In the genomic region with DNA sequence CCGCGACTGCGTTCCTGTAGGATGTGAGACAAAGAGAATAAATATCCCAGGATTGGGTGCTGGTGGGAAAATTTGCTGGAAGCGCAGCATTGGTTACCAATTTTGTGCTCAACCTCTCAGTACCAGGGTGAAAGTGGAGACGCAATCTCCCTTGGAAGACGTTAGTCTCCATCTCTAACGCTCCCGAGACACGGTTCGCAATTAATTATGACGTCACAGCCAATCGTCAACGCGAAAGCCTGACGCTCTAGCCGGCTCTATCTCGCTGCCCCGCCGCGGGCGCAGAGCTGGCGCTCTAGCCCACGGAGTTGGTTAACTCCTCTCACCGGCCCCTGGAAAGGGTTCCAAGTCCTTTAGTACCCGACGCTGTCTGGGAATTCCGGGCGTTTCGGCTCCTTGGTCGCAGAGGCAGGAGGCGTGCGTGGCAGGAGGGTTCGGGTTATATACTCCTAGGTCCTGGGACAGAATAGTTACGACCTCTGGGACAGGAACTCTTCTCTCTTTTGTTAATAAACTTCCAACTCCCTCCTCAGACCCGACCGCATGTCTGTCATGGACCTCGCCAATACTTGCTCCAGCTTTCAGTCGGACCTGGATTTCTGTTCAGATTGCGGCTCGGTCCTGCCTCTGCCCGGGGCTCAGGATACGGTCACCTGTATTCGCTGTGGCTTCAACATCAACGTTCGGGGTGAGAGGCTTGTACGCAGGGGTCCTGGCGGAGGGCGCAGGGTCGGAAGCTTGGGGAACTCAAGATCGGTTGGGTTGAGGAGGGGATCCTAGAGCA, we compare ENCODE assay signal across 1 cellular context.
A peak's percentile ranks its signal among the peaks of the same experiment; 100 is the strongest.
TF ChIP-seq lines count a peak whose summit lies in the region.

A gene with protein sequence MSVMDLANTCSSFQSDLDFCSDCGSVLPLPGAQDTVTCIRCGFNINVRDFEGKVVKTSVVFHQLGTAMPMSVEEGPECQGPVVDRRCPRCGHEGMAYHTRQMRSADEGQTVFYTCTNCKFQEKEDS (plus strand): TSS at position 284 of the 784 bp plus-strand sequence. CDS start 260 bp downstream, at position 544.

TF ChIP-seq in GM12878, 131 proteins besides CTCF, POLR2A, EP300 and RAD21 (continued from another document and continues in another):
- TF ChIP-seq ESRRA (IDR thresholded peaks at IDR 0.05; ENCODE audit: low read length) (no peak), MYC (IDR thresholded peaks at IDR 0.05; ENCODE audit: insufficient read depth, insufficient read length, insufficient replicate concordance, low read length, severe bottlenecking) (no peak), CREB1 (IDR thresholded peaks at IDR 0.05; ENCODE audit: low read depth) (peak; percentile 99), YY1 (IDR thresholded peaks at IDR 0.05; ENCODE audit: low read depth, low read length) (peak; percentile 92), SUPT20H (IDR thresholded peaks at IDR 0.05; ENCODE audit: borderline replicate concordance, control insufficient read depth, low read depth, low read length) (no peak), LARP7 (IDR thresholded peaks at IDR 0.05) (peak; percentile 77), BRCA1 (IDR thresholded peaks at IDR 0.05; ENCODE audit: low read depth, low read length) (peak; percentile 64; the same call in 1 of the 2 replicates), GATAD2B (conservative IDR thresholded peaks at IDR 0.05; ENCODE audit: low read depth) (no peak), PAX8 (IDR thresholded peaks at IDR 0.05) (peak; percentile 54; the same call in 1 of the 2 replicates), IRF4 (IDR thresholded peaks at IDR 0.05; ENCODE audit: low read depth, low read length) (no peak), MTA2 (IDR thresholded peaks at IDR 0.05; ENCODE audit: low read depth) (peak; percentile 50), SMARCA5 (IDR thresholded peaks at IDR 0.05) (peak; percentile 73), HDGF (IDR thresholded peaks at IDR 0.05) (no peak), CBX3 (IDR thresholded peaks at IDR 0.05; ENCODE audit: borderline replicate concordance, low read depth) (no peak), RAD51 (IDR thresholded peaks at IDR 0.05) (0 out of 2 replicates have a peak, but pooled peaks have one; percentile 13), IKZF1 (conservative IDR thresholded peaks at IDR 0.05) (peak; percentile 80), STAT1 (conservative IDR thresholded peaks at IDR 0.05) (no peak), NFYA (IDR thresholded peaks at IDR 0.05; ENCODE audit: borderline replicate concordance, low read depth, low read length) (no peak), SMAD1 (IDR thresholded peaks at IDR 0.05; ENCODE audit: low read depth, partially characterized antibody) (no peak), POLR2AphosphoS5 (IDR thresholded peaks at IDR 0.05; ENCODE audit: low read length) (peak; percentile 97), BACH1 (IDR thresholded peaks at IDR 0.05; ENCODE audit: borderline replicate concordance) (no peak), TARDBP (IDR thresholded peaks at IDR 0.05; ENCODE audit: borderline replicate concordance) (peak; percentile 76), HDAC6 (IDR thresholded peaks at IDR 0.05; ENCODE audit: unreplicated experiment) (no peak), HDAC2 (IDR thresholded peaks at IDR 0.05) (peak; percentile 84; the same call in 1 of the 2 replicates), KLF5 (IDR thresholded peaks at IDR 0.05; ENCODE audit: partially characterized antibody) (no peak), ZNF384 (IDR thresholded peaks at IDR 0.05; ENCODE audit: borderline replicate concordance, low read depth, low read length) (no peak), PAX5 (IDR thresholded peaks at IDR 0.05; ENCODE audit: borderline replicate concordance, low read depth, low read length) (no peak; the same call in 1 of the 2 replicates), POU2F2 (IDR thresholded peaks at IDR 0.05; ENCODE audit: borderline replicate concordance, low read depth, low read length) (peak; percentile 84; the same call in 2 of the 3 replicates), TCF12 (IDR thresholded peaks at IDR 0.05; ENCODE audit: low read depth, low read length) (no peak), RCOR1 (conservative IDR thresholded peaks at IDR 0.05; ENCODE audit: low read depth, low read length) (no peak), JUND (IDR thresholded peaks at IDR 0.05; ENCODE audit: low read depth, low read length) (no peak; the same call in 1 of the 2 replicates), MEF2B (IDR thresholded peaks at IDR 0.05; ENCODE audit: partially characterized antibody, poor library complexity, severe bottlenecking) (no peak)
- TF ChIP-seq, protein P1, sequence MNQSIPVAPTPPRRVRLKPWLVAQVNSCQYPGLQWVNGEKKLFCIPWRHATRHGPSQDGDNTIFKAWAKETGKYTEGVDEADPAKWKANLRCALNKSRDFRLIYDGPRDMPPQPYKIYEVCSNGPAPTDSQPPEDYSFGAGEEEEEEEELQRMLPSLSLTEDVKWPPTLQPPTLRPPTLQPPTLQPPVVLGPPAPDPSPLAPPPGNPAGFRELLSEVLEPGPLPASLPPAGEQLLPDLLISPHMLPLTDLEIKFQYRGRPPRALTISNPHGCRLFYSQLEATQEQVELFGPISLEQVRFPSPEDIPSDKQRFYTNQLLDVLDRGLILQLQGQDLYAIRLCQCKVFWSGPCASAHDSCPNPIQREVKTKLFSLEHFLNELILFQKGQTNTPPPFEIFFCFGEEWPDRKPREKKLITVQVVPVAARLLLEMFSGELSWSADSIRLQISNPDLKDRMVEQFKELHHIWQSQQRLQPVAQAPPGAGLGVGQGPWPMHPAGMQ (IDR thresholded peaks at IDR 0.05; ENCODE audit: borderline replicate concordance), result no peak
- TF ChIP-seq, protein P2, sequence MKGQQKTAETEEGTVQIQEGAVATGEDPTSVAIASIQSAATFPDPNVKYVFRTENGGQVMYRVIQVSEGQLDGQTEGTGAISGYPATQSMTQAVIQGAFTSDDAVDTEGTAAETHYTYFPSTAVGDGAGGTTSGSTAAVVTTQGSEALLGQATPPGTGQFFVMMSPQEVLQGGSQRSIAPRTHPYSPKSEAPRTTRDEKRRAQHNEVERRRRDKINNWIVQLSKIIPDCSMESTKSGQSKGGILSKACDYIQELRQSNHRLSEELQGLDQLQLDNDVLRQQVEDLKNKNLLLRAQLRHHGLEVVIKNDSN (IDR thresholded peaks at IDR 0.05; ENCODE audit: borderline replicate concordance, extremely low read length, insufficient read depth, low read depth, low read length), result no peak
- TF ChIP-seq, protein P3, sequence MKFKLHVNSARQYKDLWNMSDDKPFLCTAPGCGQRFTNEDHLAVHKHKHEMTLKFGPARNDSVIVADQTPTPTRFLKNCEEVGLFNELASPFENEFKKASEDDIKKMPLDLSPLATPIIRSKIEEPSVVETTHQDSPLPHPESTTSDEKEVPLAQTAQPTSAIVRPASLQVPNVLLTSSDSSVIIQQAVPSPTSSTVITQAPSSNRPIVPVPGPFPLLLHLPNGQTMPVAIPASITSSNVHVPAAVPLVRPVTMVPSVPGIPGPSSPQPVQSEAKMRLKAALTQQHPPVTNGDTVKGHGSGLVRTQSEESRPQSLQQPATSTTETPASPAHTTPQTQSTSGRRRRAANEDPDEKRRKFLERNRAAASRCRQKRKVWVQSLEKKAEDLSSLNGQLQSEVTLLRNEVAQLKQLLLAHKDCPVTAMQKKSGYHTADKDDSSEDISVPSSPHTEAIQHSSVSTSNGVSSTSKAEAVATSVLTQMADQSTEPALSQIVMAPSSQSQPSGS (IDR thresholded peaks at IDR 0.05; ENCODE audit: low read length), result peak; percentile 82
- TF ChIP-seq, protein P4, sequence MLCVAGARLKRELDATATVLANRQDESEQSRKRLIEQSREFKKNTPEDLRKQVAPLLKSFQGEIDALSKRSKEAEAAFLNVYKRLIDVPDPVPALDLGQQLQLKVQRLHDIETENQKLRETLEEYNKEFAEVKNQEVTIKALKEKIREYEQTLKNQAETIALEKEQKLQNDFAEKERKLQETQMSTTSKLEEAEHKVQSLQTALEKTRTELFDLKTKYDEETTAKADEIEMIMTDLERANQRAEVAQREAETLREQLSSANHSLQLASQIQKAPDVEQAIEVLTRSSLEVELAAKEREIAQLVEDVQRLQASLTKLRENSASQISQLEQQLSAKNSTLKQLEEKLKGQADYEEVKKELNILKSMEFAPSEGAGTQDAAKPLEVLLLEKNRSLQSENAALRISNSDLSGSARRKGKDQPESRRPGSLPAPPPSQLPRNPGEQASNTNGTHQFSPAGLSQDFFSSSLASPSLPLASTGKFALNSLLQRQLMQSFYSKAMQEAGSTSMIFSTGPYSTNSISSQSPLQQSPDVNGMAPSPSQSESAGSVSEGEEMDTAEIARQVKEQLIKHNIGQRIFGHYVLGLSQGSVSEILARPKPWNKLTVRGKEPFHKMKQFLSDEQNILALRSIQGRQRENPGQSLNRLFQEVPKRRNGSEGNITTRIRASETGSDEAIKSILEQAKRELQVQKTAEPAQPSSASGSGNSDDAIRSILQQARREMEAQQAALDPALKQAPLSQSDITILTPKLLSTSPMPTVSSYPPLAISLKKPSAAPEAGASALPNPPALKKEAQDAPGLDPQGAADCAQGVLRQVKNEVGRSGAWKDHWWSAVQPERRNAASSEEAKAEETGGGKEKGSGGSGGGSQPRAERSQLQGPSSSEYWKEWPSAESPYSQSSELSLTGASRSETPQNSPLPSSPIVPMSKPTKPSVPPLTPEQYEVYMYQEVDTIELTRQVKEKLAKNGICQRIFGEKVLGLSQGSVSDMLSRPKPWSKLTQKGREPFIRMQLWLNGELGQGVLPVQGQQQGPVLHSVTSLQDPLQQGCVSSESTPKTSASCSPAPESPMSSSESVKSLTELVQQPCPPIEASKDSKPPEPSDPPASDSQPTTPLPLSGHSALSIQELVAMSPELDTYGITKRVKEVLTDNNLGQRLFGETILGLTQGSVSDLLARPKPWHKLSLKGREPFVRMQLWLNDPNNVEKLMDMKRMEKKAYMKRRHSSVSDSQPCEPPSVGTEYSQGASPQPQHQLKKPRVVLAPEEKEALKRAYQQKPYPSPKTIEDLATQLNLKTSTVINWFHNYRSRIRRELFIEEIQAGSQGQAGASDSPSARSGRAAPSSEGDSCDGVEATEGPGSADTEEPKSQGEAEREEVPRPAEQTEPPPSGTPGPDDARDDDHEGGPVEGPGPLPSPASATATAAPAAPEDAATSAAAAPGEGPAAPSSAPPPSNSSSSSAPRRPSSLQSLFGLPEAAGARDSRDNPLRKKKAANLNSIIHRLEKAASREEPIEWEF (IDR thresholded peaks at IDR 0.05; ENCODE audit: insufficient replicate concordance, low read depth, low read length), result no peak
- TF ChIP-seq, protein P5, sequence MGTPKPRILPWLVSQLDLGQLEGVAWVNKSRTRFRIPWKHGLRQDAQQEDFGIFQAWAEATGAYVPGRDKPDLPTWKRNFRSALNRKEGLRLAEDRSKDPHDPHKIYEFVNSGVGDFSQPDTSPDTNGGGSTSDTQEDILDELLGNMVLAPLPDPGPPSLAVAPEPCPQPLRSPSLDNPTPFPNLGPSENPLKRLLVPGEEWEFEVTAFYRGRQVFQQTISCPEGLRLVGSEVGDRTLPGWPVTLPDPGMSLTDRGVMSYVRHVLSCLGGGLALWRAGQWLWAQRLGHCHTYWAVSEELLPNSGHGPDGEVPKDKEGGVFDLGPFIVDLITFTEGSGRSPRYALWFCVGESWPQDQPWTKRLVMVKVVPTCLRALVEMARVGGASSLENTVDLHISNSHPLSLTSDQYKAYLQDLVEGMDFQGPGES (IDR thresholded peaks at IDR 0.05), result no peak
- TF ChIP-seq, protein P6, sequence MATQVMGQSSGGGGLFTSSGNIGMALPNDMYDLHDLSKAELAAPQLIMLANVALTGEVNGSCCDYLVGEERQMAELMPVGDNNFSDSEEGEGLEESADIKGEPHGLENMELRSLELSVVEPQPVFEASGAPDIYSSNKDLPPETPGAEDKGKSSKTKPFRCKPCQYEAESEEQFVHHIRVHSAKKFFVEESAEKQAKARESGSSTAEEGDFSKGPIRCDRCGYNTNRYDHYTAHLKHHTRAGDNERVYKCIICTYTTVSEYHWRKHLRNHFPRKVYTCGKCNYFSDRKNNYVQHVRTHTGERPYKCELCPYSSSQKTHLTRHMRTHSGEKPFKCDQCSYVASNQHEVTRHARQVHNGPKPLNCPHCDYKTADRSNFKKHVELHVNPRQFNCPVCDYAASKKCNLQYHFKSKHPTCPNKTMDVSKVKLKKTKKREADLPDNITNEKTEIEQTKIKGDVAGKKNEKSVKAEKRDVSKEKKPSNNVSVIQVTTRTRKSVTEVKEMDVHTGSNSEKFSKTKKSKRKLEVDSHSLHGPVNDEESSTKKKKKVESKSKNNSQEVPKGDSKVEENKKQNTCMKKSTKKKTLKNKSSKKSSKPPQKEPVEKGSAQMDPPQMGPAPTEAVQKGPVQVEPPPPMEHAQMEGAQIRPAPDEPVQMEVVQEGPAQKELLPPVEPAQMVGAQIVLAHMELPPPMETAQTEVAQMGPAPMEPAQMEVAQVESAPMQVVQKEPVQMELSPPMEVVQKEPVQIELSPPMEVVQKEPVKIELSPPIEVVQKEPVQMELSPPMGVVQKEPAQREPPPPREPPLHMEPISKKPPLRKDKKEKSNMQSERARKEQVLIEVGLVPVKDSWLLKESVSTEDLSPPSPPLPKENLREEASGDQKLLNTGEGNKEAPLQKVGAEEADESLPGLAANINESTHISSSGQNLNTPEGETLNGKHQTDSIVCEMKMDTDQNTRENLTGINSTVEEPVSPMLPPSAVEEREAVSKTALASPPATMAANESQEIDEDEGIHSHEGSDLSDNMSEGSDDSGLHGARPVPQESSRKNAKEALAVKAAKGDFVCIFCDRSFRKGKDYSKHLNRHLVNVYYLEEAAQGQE (IDR thresholded peaks at IDR 0.05; ENCODE audit: low read depth, low read length), result no peak; the same call in 1 of the 2 replicates
- TF ChIP-seq, protein P7, sequence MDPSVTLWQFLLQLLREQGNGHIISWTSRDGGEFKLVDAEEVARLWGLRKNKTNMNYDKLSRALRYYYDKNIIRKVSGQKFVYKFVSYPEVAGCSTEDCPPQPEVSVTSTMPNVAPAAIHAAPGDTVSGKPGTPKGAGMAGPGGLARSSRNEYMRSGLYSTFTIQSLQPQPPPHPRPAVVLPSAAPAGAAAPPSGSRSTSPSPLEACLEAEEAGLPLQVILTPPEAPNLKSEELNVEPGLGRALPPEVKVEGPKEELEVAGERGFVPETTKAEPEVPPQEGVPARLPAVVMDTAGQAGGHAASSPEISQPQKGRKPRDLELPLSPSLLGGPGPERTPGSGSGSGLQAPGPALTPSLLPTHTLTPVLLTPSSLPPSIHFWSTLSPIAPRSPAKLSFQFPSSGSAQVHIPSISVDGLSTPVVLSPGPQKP (IDR thresholded peaks at IDR 0.05; ENCODE audit: low read depth, low read length), result no peak
- TF ChIP-seq, protein P8, sequence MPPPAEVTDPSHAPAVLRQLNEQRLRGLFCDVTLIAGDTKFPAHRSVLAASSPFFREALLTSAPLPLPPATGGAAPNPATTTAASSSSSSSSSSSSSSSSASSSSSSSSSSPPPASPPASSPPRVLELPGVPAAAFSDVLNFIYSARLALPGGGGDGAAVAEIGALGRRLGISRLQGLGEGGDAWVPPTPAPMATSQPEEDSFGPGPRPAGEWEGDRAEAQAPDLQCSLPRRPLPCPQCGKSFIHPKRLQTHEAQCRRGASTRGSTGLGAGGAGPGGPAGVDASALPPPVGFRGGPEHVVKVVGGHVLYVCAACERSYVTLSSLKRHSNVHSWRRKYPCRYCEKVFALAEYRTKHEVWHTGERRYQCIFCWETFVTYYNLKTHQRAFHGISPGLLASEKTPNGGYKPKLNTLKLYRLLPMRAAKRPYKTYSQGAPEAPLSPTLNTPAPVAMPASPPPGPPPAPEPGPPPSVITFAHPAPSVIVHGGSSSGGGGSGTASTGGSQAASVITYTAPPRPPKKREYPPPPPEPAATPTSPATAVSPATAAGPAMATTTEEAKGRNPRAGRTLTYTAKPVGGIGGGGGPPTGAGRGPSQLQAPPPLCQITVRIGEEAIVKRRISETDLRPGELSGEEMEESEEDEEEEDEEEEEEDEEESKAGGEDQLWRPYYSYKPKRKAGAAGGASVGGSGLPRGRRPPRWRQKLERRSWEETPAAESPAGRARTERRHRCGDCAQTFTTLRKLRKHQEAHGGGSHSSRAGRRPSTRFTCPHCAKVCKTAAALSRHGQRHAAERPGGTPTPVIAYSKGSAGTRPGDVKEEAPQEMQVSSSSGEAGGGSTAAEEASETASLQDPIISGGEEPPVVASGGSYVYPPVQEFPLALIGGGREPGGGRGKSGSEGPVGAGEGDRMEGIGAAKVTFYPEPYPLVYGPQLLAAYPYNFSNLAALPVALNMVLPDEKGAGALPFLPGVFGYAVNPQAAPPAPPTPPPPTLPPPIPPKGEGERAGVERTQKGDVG (CRISPR knock-in tag; IDR thresholded peaks at IDR 0.05), result no peak
